ENCODE assay signal across 9 cellular contexts in genomic region chr1:247373721-247374141, GRCh38. TPM values are rescaled to one million over a fixed set of nuclear protein-coding genes. Genes with fewer than 3 reads are reported as not detected.
DNase-seq lines count a peak whose midpoint lies in the region; ATAC-seq and TF ChIP-seq lines count a peak whose summit lies in the region.
"Had no signal": no experiment of that assay in that cellular context is flagged by ENCODE, and none has a peak within 500 bp of the region (broad histone marks: within the 10 kb centered on the region; RNA-seq: fewer than 3 reads in every experiment).

No MANE protein-coding gene starts in this region.

- no peaks in the 10 kb centered on the region for H3K36me3 Mint-ChIP-seq in activated naive CD8-positive, alpha-beta T cell treated with anti-CD3 and anti-CD28 coated beads, Interleukin-2, amount 50 U/mL, for 24 hours (ENCODE audit: low read depth)

- H3K4me3 Mint-ChIP-seq in activated naive CD8-positive, alpha-beta T cell treated with anti-CD3 and anti-CD28 coated beads, Interleukin-2, amount 50 U/mL, for 24 hours: no peak overlapping the region
- H3K4me3 Mint-ChIP-seq: stimulated activated naive CD8-positive, alpha-beta T cell treated with anti-CD3 and anti-CD28 coated beads, Interleukin-15, Interleukin-2, amounts not matched to agents 100 ng/mL and 50 ng/mL, for 24 hours had no signal

- no peaks in the 10 kb centered on the region for H3K9me3 Mint-ChIP-seq in activated naive CD8-positive, alpha-beta T cell treated with anti-CD3 and anti-CD28 coated beads, Interleukin-2, amount 50 U/mL, for 24 hours
- H3K9me3 Mint-ChIP-seq: stimulated activated naive CD8-positive, alpha-beta T cell treated with anti-CD3 and anti-CD28 coated beads, Interleukin-15, Interleukin-2, amounts not matched to agents 100 ng/mL and 50 ng/mL, for 24 hours had no signal

- peak overlapping the region; percentile 66 for H2AFZ ChIP-seq in hepatocyte

- H3K27me3 ChIP-seq in hepatocyte: no peaks in the 10 kb centered on the region

- H3K4me3 ChIP-seq in hepatocyte: no peak overlapping the region

- peaks cover 9% of the 10 kb centered on the region for H3K27me3 Mint-ChIP-seq in activated naive CD8-positive, alpha-beta T cell treated with anti-CD3 and anti-CD28 coated beads, Interleukin-2, amount 50 U/mL, for 24 hours

- ATAC-seq in HG02884 (IDR thresholded peaks at IDR 0.05; ENCODE audit: unreplicated experiment): peak; percentile 68
- peak; percentile 69 for ATAC-seq in activated naive CD8-positive, alpha-beta T cell treated with anti-CD3 and anti-CD28 coated beads, Interleukin-2, amount 50 U/mL, for 24 hours

- H3K4me2 ChIP-seq in hepatocyte: peak overlapping the region; percentile 86

- no peak overlapping the region for H3K27ac ChIP-seq in hepatocyte

- DNase-seq in EH (ENCODE audit: low read depth): peak; percentile 44
- DNase-seq in T follicular helper cell (ENCODE audit: low read depth): peak; percentile 36
- DNase-seq in activated naive CD8-positive, alpha-beta T cell treated with anti-CD3 and anti-CD28 coated beads, Interleukin-2, amount 50 U/mL, for 24 hours: peak; percentile 60
- peak; percentile 64 for DNase-seq in hepatocyte (ENCODE audit: low spot score)
- DNase-seq in stimulated activated CD4-positive, alpha-beta T cell treated with anti-CD3 and anti-CD28 coated beads, Interleukin-1b, Interleukin-23, amount 100 ng/mL, for 1 hour (ENCODE audit: low read depth in 2 of 2): peak; percentile 3 to 32
- no peak for DNase-seq in COLO829 (ENCODE audit: low spot score)
- DNase-seq in NCI-H1436 treated with DMSO at 0.1 percent for 48 hours (lab: John Stamatoyannopoulos, UW): no peak

- peaks cover 5% of the 10 kb centered on the region for H3K4me1 Mint-ChIP-seq in activated naive CD8-positive, alpha-beta T cell treated with anti-CD3 and anti-CD28 coated beads, Interleukin-2, amount 50 U/mL, for 24 hours

- TF ChIP-seq CTCF in hepatocyte (IDR thresholded peaks at IDR 0.05; ENCODE audit: poor library complexity): peak; percentile 49

- no peaks in the 10 kb centered on the region for H3K79me2 ChIP-seq in hepatocyte

- no peaks in the 10 kb centered on the region for H4K20me1 ChIP-seq in hepatocyte (ENCODE audit: insufficient read depth, poor library complexity, severe bottlenecking)

- no peaks in the 10 kb centered on the region for H3K9me3 ChIP-seq in hepatocyte (ENCODE audit: low read depth)

- H3K27ac Mint-ChIP-seq in activated naive CD8-positive, alpha-beta T cell treated with anti-CD3 and anti-CD28 coated beads, Interleukin-2, amount 50 U/mL, for 24 hours: no peak overlapping the region
- H3K27ac Mint-ChIP-seq: stimulated activated naive CD8-positive, alpha-beta T cell treated with anti-CD3 and anti-CD28 coated beads, Interleukin-15, Interleukin-2, amounts not matched to agents 100 ng/mL and 50 ng/mL, for 24 hours had no signal

- no peaks in the 10 kb centered on the region for H3K9me2 ChIP-seq in hepatocyte (replicated peaks; ENCODE audit: insufficient read depth)

- H3K4me1 ChIP-seq in hepatocyte (ENCODE audit: insufficient read depth): no peaks in the 10 kb centered on the region

- H3K36me3 ChIP-seq in hepatocyte (replicated peaks; ENCODE audit: insufficient read depth, low read depth): no peaks in the 10 kb centered on the region

- 27% methylated on average over 20 of the region's 26 CpGs for WGBS in hepatocyte (ENCODE audit: low lambda C conversion rate, missing lambda C conversion rate)

RNA-seq across cellular contexts. Expression of gene ZNF496, which starts 42.1 kb away (rescaled TPM):
- total RNA-seq in hepatocyte: 16.5 and 19.4 TPM in 2 replicates
- polyA plus RNA-seq in hepatocyte: 10.5 and 13.2 TPM in 2 replicates

RNA-seq across cellular contexts. Expression of gene NLRP3, which starts 42.2 kb away (rescaled TPM):
- 0.13 and 0.20 TPM in 2 replicates for total RNA-seq in hepatocyte
- not detected in 2 replicates for polyA plus RNA-seq in hepatocyte

Comparison
In these comparisons a context has a peak if more than half of its experiments do, and no peak if none do; other contexts are left out.
1. DNase-seq: peak in EH (single experiment), T follicular helper cell (single experiment), activated naive CD8-positive, alpha-beta T cell treated with anti-CD3 and anti-CD28 coated beads, Interleukin-2, amount 50 U/mL, for 24 hours (single experiment), hepatocyte (single experiment) and stimulated activated CD4-positive, alpha-beta T cell treated with anti-CD3 and anti-CD28 coated beads, Interleukin-1b, Interleukin-23, amount 100 ng/mL, for 1 hour (2 of 2); none in COLO829 (single experiment) and NCI-H1436 treated with DMSO at 0.1 percent for 48 hours (single experiment).